Comparison of ENCODE assay signal across 16 cellular contexts in the genomic region with DNA sequence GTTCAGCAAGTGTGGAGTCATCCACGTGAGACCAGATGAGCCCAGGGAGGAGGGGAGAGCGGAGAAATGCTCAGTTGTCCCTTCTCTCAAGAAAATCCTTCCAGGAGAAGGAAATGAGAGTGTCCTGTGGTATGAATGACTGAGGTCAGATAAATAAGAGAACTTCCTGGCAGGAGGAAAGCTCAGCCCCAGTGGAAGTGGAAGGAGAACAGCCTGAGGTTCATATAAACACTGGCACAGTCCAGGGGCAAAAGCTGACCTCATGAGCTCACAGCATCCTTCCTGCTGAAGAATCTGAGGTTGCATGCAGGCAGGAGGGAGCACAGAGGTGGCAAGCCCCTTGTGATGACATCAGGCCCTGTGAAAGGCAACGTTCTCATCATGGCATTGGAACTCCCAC.
DNase-seq lines count a peak whose midpoint lies in the region; ATAC-seq and TF ChIP-seq lines count a peak whose summit lies in the region.
"Had no signal": no experiment of that assay in that cellular context is flagged by ENCODE, and none has a peak within 500 bp of the region (broad histone marks: within the 10 kb centered on the region; RNA-seq: fewer than 3 reads in every experiment).

No MANE protein-coding gene starts in this region.

- H3K4me1 ChIP-seq in cardiac muscle cell (ENCODE audit: low read depth) (peaks cover 35% of the 10 kb centered on the region), smooth muscle cell (ENCODE audit: low read depth) (peaks cover 14% of the 10 kb centered on the region)
- H3K4me1 ChIP-seq: parathyroid adenoma had no signal

- H3K4me2 ChIP-seq in smooth muscle cell: no peak overlapping the region

- H3K36me3 ChIP-seq in cardiac muscle cell: no peaks in the 10 kb centered on the region
- no peaks in the 10 kb centered on the region for H3K36me3 ChIP-seq in WERI-Rb-1
- no peaks in the 10 kb centered on the region for H3K36me3 ChIP-seq in smooth muscle cell (ENCODE audit: low read depth)

- TF ChIP-seq POLR2A in lower leg skin (IDR thresholded peaks at IDR 0.05): no peak

- H3K27ac ChIP-seq in cardiac muscle cell: peak overlapping the region; percentile 22
- H3K27ac ChIP-seq in WERI-Rb-1: peak overlapping the region; percentile 53
- H3K27ac ChIP-seq in smooth muscle cell (ENCODE audit: low read depth): peak overlapping the region; percentile 46
- H3K27ac ChIP-seq: 22Rv1, parathyroid adenoma, testis had no signal

- WGBS in smooth muscle cell (ENCODE audit: low lambda C conversion rate): 63% methylated on average over 3 of the region's 3 CpGs
- WGBS in lower leg skin, 2 donors: 62 to 70% methylated on average over 3 of the region's 3 CpGs

- H4K20me1 ChIP-seq in smooth muscle cell (ENCODE audit: low read depth): peaks cover 63% of the 10 kb centered on the region

- intact Hi-C loops in left ventricle myocardium superior (cut with micrococcal nuclease): loop anchor here (10.0 kb wide), 1 partner anchor 58 kb away; no protein-coding TSS in a partner anchor
- intact Hi-C loops in lower leg skin (cut with DNase I; ENCODE audit: low total_unique reads): no loop called here

- H3F3A ChIP-seq in smooth muscle cell (ENCODE audit: low read depth): peaks cover 4% of the 10 kb centered on the region

- H2AFZ ChIP-seq in smooth muscle cell (ENCODE audit: low read depth): no peak overlapping the region
- H2AFZ ChIP-seq: parathyroid adenoma had no signal

- TF ChIP-seq CTCF in cardiac muscle cell (IDR thresholded peaks at IDR 0.05; ENCODE audit: low read depth, low read length): no peak
- TF ChIP-seq CTCF in WERI-Rb-1 (IDR thresholded peaks at IDR 0.05; ENCODE audit: low read depth, low read length): no peak
- TF ChIP-seq CTCF in fibroblast of villous mesenchyme (IDR thresholded peaks at IDR 0.05; ENCODE audit: insufficient read depth, low read depth, low read length): no peak
- TF ChIP-seq CTCF in smooth muscle cell (IDR thresholded peaks at IDR 0.05; ENCODE audit: borderline replicate concordance, insufficient read depth, poor library complexity, severe bottlenecking): no peak
- TF ChIP-seq CTCF in lower leg skin (IDR thresholded peaks at IDR 0.05): no peak

- H3K9me3 ChIP-seq in cardiac muscle cell (ENCODE audit: low read depth) (no peaks in the 10 kb centered on the region), WERI-Rb-1 (ENCODE audit: severe bottlenecking) (no peaks in the 10 kb centered on the region), smooth muscle cell (replicated peaks; ENCODE audit: low read depth) (no peaks in the 10 kb centered on the region)
- H3K9me3 ChIP-seq: testis had no signal

- H3K4me3 ChIP-seq in cardiac muscle cell (no peak overlapping the region), WERI-Rb-1 (ENCODE audit: low read depth, low read length) (no peak overlapping the region), fibroblast of villous mesenchyme (ENCODE audit: low read depth, low read length) (no peak overlapping the region), smooth muscle cell (no peak overlapping the region), lower leg skin (ENCODE audit: low read depth, poor library complexity, severe bottlenecking) (no peak overlapping the region)
- H3K4me3 ChIP-seq: testis had no signal

- no peak overlapping the region for H3K9ac ChIP-seq in smooth muscle cell (ENCODE audit: low read depth)
- H3K9ac ChIP-seq: parathyroid adenoma had no signal

- ATAC-seq in left ventricle myocardium superior (no peak), GM21360 (IDR thresholded peaks at IDR 0.05; ENCODE audit: unreplicated experiment) (no peak)

- H3K27me3 ChIP-seq in cardiac muscle cell: no peaks in the 10 kb centered on the region
- no peaks in the 10 kb centered on the region for H3K27me3 ChIP-seq in WERI-Rb-1 (ENCODE audit: insufficient read depth, low read depth, severe bottlenecking)
- no peaks in the 10 kb centered on the region for H3K27me3 ChIP-seq in smooth muscle cell (ENCODE audit: low read depth)
- H3K27me3 ChIP-seq: testis had no signal

- peaks cover 24% of the 10 kb centered on the region for H3K79me2 ChIP-seq in smooth muscle cell (ENCODE audit: low read depth)
- H3K79me2 ChIP-seq: parathyroid adenoma had no signal

- peak in 1 of 2 donors; percentile 50 for DNase-seq in cardiac muscle cell (ENCODE audit: low read depth in 1 of 2, low spot score in 1 of 2)
- DNase-seq in left ventricle myocardium superior: no peak
- no peak for DNase-seq in WERI-Rb-1
- DNase-seq in fibroblast of villous mesenchyme (ENCODE audit: low read depth): peak; percentile 82
- DNase-seq in smooth muscle cell (lab: John Stamatoyannopoulos, UW; ENCODE audit: unreplicated experiment): no peak
- DNase-seq in lower leg skin (ENCODE audit: low spot score in 2 of 2): no peak
- no peak for DNase-seq in NK-92 (lab: John Stamatoyannopoulos, UW; ENCODE audit: unreplicated experiment)
- DNase-seq: activated CD8-positive, alpha-beta memory T cell treated with anti-CD3 and anti-CD28 coated beads for 24 hours; midbrain; NCI-H2029; SHP77 treated with DMSO at 0.1 percent for 48 hours; stimulated activated CD4-positive, alpha-beta T cell treated with anti-CD3 and anti-CD28 coated beads, Interleukin-15, amount 100 ng/mL, for 24 hours; testis had no signal
